1 cellular context compared by ENCODE assay signal in genomic region chr13:32023698-32024097, GRCh38.
TF ChIP-seq lines count a peak whose summit lies in the region.

No MANE protein-coding gene starts in this region.

TF ChIP-seq in neural cell, 6 proteins besides CTCF, POLR2A, EP300 and RAD21 (continued from another document):
- TF ChIP-seq REST (IDR thresholded peaks at IDR 0.05; ENCODE audit: borderline replicate concordance), result no peak
- no peak for TF ChIP-seq MXI1 (conservative IDR thresholded peaks at IDR 0.05; ENCODE audit: poor library complexity, severe bottlenecking)
- TF ChIP-seq EZH2 (IDR thresholded peaks at IDR 0.05; ENCODE audit: borderline replicate concordance, insufficient read depth, low read length, poor library complexity, severe bottlenecking), result no peak
TF ChIP-seq in neural cell: peak in this region for 0.
